In the genomic region with DNA sequence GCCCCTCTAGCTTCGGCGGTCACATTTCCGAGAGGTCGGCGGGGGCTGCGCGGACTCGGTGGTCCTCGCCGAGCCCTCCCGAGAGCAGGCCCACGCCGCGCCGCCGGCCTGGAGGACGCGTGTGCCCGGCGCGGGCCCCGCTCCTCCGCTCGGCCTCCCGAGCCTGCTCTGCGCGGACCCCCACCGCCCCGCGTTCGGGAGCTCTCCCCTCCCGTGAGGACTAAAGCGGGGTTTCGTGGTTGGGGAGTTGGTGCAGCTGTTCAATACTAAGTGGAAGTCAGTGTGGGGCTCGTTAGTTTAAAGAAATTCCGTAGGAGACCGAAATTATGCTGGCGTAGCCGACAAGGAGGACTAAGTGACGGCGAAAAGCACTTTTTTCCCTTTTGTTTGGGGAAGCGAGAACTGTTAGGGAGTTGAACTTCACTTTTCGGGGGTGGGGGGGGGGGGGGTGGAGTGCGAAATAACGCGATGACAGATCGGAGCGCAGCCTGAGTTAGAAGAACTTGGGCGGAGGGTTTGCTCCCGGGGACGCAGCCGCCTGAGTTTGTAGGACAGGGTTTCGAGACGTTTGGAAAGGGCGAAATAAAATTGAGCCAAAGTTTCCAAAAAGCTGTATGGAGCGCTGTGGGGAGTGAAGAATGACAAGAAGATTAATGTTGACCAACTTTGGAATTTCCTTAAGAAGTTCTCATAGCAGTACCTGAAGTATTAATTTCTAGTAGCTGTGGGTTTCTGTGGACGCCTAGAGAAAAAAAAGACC, we compare ENCODE assay signal across 8 cellular contexts. TPM values are rescaled to one million over a fixed set of nuclear protein-coding genes. Genes with fewer than 3 reads are reported as not detected.
DNase-seq lines count a peak whose midpoint lies in the region; ATAC-seq and TF ChIP-seq lines count a peak whose summit lies in the region.

No MANE protein-coding gene starts in this region.

- no peaks in the 10 kb centered on the region for H3K9me3 ChIP-seq in OCI-LY7 (ENCODE audit: low read length)
- no peaks in the 10 kb centered on the region for H3K9me3 ChIP-seq in prostate gland

- ATAC-seq in GM21447 (IDR thresholded peaks at IDR 0.05; ENCODE audit: unreplicated experiment), result peak; percentile 7
- ATAC-seq in Right ventricle myocardium superior (ENCODE audit: poor library complexity), result peak; percentile 8
- ATAC-seq in GM21526 (IDR thresholded peaks at IDR 0.05; ENCODE audit: low FRiP score, unreplicated experiment), result no peak

- no peak for TF ChIP-seq CTCF in C4-2B (conservative IDR thresholded peaks at IDR 0.05)
- TF ChIP-seq CTCF in OCI-LY7 (conservative IDR thresholded peaks at IDR 0.05; ENCODE audit: low read length), result no peak
- no peak for TF ChIP-seq CTCF in prostate gland (IDR thresholded peaks at IDR 0.05)

- peaks cover 60% of the 10 kb centered on the region for H3K4me1 Mint-ChIP-seq in activated naive CD4-positive, alpha-beta T cell treated with anti-CD3 and anti-CD28 coated beads, Interleukin-2, amount 50 U/mL, for 24 hours

- under 1% methylated on average over 28 of the region's 57 CpGs for WGBS in prostate gland

- H3K36me3 ChIP-seq in OCI-LY7 (ENCODE audit: insufficient read depth, low read length) (no peaks in the 10 kb centered on the region), prostate gland (no peaks in the 10 kb centered on the region)

- H3K9me3 Mint-ChIP-seq in activated naive CD4-positive, alpha-beta T cell treated with anti-CD3 and anti-CD28 coated beads, Interleukin-2, amount 50 U/mL, for 24 hours, result no peaks in the 10 kb centered on the region

- TF ChIP-seq POLR2A in prostate gland (IDR thresholded peaks at IDR 0.05), result no peak

- peak overlapping the region; percentile 58 for H2AFZ ChIP-seq in OCI-LY7 (ENCODE audit: low read length)

- H3K4me2 ChIP-seq in OCI-LY7 (ENCODE audit: low read length), result peak overlapping the region; percentile 94

- peaks cover 52% of the 10 kb centered on the region for H3K79me2 ChIP-seq in OCI-LY7 (ENCODE audit: insufficient read depth, low read depth, low read length)

- CTCF ChIA-PET in OCI-LY7 (lab: Charles Lee; ENCODE audit: unreplicated experiment), result interaction anchor here (0.6 kb wide), 1 partner anchor 172 kb away, joined by 3 read pairs; no protein-coding TSS in a partner anchor

- no peaks in the 10 kb centered on the region for H3K27me3 ChIP-seq in prostate gland (replicated peaks; ENCODE audit: insufficient read depth)

- H3K4me1 ChIP-seq in OCI-LY7 (ENCODE audit: insufficient read depth, low read length, poor library complexity, severe bottlenecking) (peaks cover 18% of the 10 kb centered on the region), prostate gland (replicated peaks) (peaks cover 6% of the 10 kb centered on the region)

- peaks cover 2% of the 10 kb centered on the region for H3K36me3 Mint-ChIP-seq in activated naive CD4-positive, alpha-beta T cell treated with anti-CD3 and anti-CD28 coated beads, Interleukin-2, amount 50 U/mL, for 24 hours

- peak overlapping the region; percentile 83 for H3K27ac ChIP-seq in C4-2B
- H3K27ac ChIP-seq in OCI-LY7 (ENCODE audit: low read depth, low read length, poor library complexity, severe bottlenecking), result peak overlapping the region; percentile 60
- H3K27ac ChIP-seq in prostate gland, result peak overlapping the region; percentile 99

- BruUV-seq in OCI-LY7 (replicated peaks; lab: Mats Ljungman, UMichigan), result no TSS peak

- H4K20me1 ChIP-seq in OCI-LY7 (ENCODE audit: insufficient read depth, low read length), result peaks cover 33% of the 10 kb centered on the region

- no peaks in the 10 kb centered on the region for H3K9me2 ChIP-seq in OCI-LY7 (ENCODE audit: insufficient read depth, low read length)

- DNase-seq in OCI-LY7 (ENCODE audit: low spot score), result peak; percentile 68
- peak; percentile 75 for DNase-seq in Right ventricle myocardium superior
- DNase-seq in prostate gland (ENCODE audit: low spot score), result peak; percentile 49
- no peak for DNase-seq in NCI-H2196 (lab: John Stamatoyannopoulos, UW; ENCODE audit: unreplicated experiment)

- no peaks in the 10 kb centered on the region for H3K27me3 Mint-ChIP-seq in activated naive CD4-positive, alpha-beta T cell treated with anti-CD3 and anti-CD28 coated beads, Interleukin-2, amount 50 U/mL, for 24 hours

- POLR2A ChIA-PET in OCI-LY7 (lab: Charles Lee), result interaction anchor here (0.6 to 1.3 kb wide), 5 partner anchors 10 to 296 kb away, joined by 3 to 9 read pairs (median 4); no protein-coding TSS in a partner anchor

- peak overlapping the region; percentile 94 for H3K4me3 Mint-ChIP-seq in activated naive CD4-positive, alpha-beta T cell treated with anti-CD3 and anti-CD28 coated beads, Interleukin-2, amount 50 U/mL, for 24 hours

- intact Hi-C loops in OCI-LY7 (cut with micrococcal nuclease; ENCODE audit: unreplicated experiment) (loop anchor here (1.0 to 5.0 kb wide), 5 partner anchors 251 to 692 kb away; no protein-coding TSS in a partner anchor), Right ventricle myocardium superior (cut with DNase I) (loop anchor here (5.0 to 10.0 kb wide), 2 partner anchors 151 to 547 kb away; no protein-coding TSS in a partner anchor), prostate gland (cut with DNase I) (loop anchor here (5.0 kb wide), 1 partner anchor 1512 kb away; no protein-coding TSS in a partner anchor)

- H3K4me3 ChIP-seq in OCI-LY7 (ENCODE audit: low read depth, low read length, poor library complexity, severe bottlenecking) (peak overlapping the region; percentile 84), prostate gland (peak overlapping the region; percentile 98 to 99)

- H3K27ac Mint-ChIP-seq in activated naive CD4-positive, alpha-beta T cell treated with anti-CD3 and anti-CD28 coated beads, Interleukin-2, amount 50 U/mL, for 24 hours, result peak overlapping the region; percentile 92

RNA-seq across cellular contexts. Expression of a gene that starts 1.3 kb away (rescaled TPM):
- total RNA-seq in OCI-LY7 (2014; rRNA removed; shearing (Covaris generic)), result 54.4 and 55.4 TPM in 2 replicates
- 72.7 and 74.5 TPM in 2 replicates for total RNA-seq in OCI-LY7 (2022)
- 477 TPM for total RNA-seq in Right ventricle myocardium superior
- total RNA-seq in prostate gland, result 100 to 1,000 TPM in 1 of 2 donors, 10 to 100 TPM in 1; 63.0 to 316 TPM
